24 cellular contexts compared by ENCODE assay signal in genomic region chr7:16271355-16271754, GRCh38.
DNase-seq lines count a peak whose midpoint lies in the region; ATAC-seq and TF ChIP-seq lines count a peak whose summit lies in the region.
"Had no signal": no experiment of that assay in that cellular context is flagged by ENCODE, and none has a peak within 500 bp of the region (broad histone marks: within the 10 kb centered on the region; RNA-seq: fewer than 3 reads in every experiment).

No MANE protein-coding gene starts in this region.

- H3K36me3 ChIP-seq in HUES6 (ENCODE audit: control insufficient read depth, insufficient read depth, low read length) (no peaks in the 10 kb centered on the region), mesendoderm (ENCODE audit: control insufficient read depth, insufficient read depth, low read length) (no peaks in the 10 kb centered on the region), upper lobe of right lung (no peaks in the 10 kb centered on the region)
- H3K36me3 ChIP-seq: heart left ventricle had no signal

- H3K79me1 ChIP-seq in mesendoderm (ENCODE audit: low read length) = no peaks in the 10 kb centered on the region

- peak overlapping the region; percentile 61 for H2BK120ac ChIP-seq in mesendoderm (ENCODE audit: low read depth, low read length)

- TF ChIP-seq CTCF in upper lobe of right lung (IDR thresholded peaks at IDR 0.05) = no peak

- H3K9ac ChIP-seq in HUES6 (ENCODE audit: low read length) (no peak overlapping the region), mesendoderm (ENCODE audit: low read length) (no peak overlapping the region)
- H3K9ac ChIP-seq: parathyroid adenoma had no signal

- H2BK5ac ChIP-seq in mesendoderm (ENCODE audit: low read length) = peak overlapping the region; percentile 91

- no peaks in the 10 kb centered on the region for H3K79me2 ChIP-seq in mesendoderm (ENCODE audit: control insufficient read depth, insufficient read depth, low read length)
- H3K79me2 ChIP-seq: parathyroid adenoma had no signal

- H4K8ac ChIP-seq in mesendoderm (ENCODE audit: low read depth, low read length) = no peak overlapping the region

- no peak overlapping the region for H2AK5ac ChIP-seq in mesendoderm (ENCODE audit: low read length)

- H4K5ac ChIP-seq in mesendoderm (ENCODE audit: low read length) = no peak overlapping the region

- WGBS in mesendoderm (ENCODE audit: extremely low coverage, insufficient coverage, low lambda C conversion rate) = no CpG with 5 or more reads among the region's 1 CpG

- H3K27ac ChIP-seq in HUES6 (ENCODE audit: low read depth, low read length) (peak overlapping the region; percentile 87; the same call in 1 of the 2 replicates), mesendoderm (ENCODE audit: low read depth, low read length) (peak overlapping the region; percentile 74), upper lobe of right lung (no peak overlapping the region)
- H3K27ac ChIP-seq: coronary artery, heart left ventricle, parathyroid adenoma had no signal

- DNase-seq in mesendoderm (peak; percentile 26), upper lobe of right lung (no peak), ACHN (no peak)
- DNase-seq in stimulated activated CD4-positive, alpha-beta T cell treated with anti-CD3 and anti-CD28 coated beads, Interleukin-1b, Interleukin-23, amount 100 ng/mL, for 48 hours = no peak
- DNase-seq: activated CD4-positive, alpha-beta memory T cell treated with anti-CD3 and anti-CD28 coated beads for 36 hours; activated CD8-positive, alpha-beta memory T cell treated with anti-CD3 and anti-CD28 coated beads, Interleukin-2, amount 50 U/mL, for 4 hours; effector memory CD4-positive, alpha-beta T cell; erythroblast; GOT3; heart left ventricle; NCI-H1417 treated with DMSO at 0.1 percent for 48 hours; NCI-H345; NCI-H82; RPMI8226; small intestine; stimulated activated CD8-positive, alpha-beta memory T cell treated with anti-CD3 and anti-CD28 coated beads, Interleukin-4, amount 100 ng/mL, for 48 hours; stimulated activated naive CD8-positive, alpha-beta T cell treated with anti-CD3 and anti-CD28 coated beads, Interleukin-15, amount 100 ng/mL, for 72 hours had no signal

- peak overlapping the region; percentile 80 for H3K18ac ChIP-seq in mesendoderm (ENCODE audit: low read length)

- in situ Hi-C loops in ACHN (cut with HindIII; ENCODE audit: low pct_ligation_motif_present, low pct_unique_long_range_greater_than_20kb, low sequenced_read_pairs) = no loop called here

- H3K27me3 ChIP-seq in HUES6 (ENCODE audit: control insufficient read depth, insufficient read depth, low read length) (no peaks in the 10 kb centered on the region), mesendoderm (ENCODE audit: insufficient read depth, low read length, poor library complexity) (no peaks in the 10 kb centered on the region), upper lobe of right lung (no peaks in the 10 kb centered on the region)
- H3K27me3 ChIP-seq: heart left ventricle had no signal

- no peak overlapping the region for H3K56ac ChIP-seq in mesendoderm (ENCODE audit: low read length)

- H3K4me2 ChIP-seq in mesendoderm (ENCODE audit: low read length) = no peak overlapping the region

- ATAC-seq in GM19463 (IDR thresholded peaks at IDR 0.05; ENCODE audit: unreplicated experiment) (peak; percentile 47), HG02642 (IDR thresholded peaks at IDR 0.05; ENCODE audit: poor library complexity, unreplicated experiment) (peak; percentile 53), HG02610 (IDR thresholded peaks at IDR 0.05; ENCODE audit: unreplicated experiment) (no peak), upper lobe of right lung (no peak)
- ATAC-seq: GM12878; heart left ventricle; stimulated activated naive CD8-positive, alpha-beta T cell treated with anti-CD3 and anti-CD28 coated beads, Interleukin-15, amount 100 ng/mL, for 72 hours had no signal

- no peak overlapping the region for H3K4ac ChIP-seq in mesendoderm (ENCODE audit: low read depth, low read length)

- no peak overlapping the region for H2BK15ac ChIP-seq in mesendoderm (replicated peaks; ENCODE audit: low read depth)

- H3K23ac ChIP-seq in mesendoderm (ENCODE audit: low read length) = no peak overlapping the region

- peaks cover 32% of the 10 kb centered on the region for H3K4me1 ChIP-seq in HUES6 (ENCODE audit: control insufficient read depth, insufficient read depth, low read length)
- H3K4me1 ChIP-seq in mesendoderm (ENCODE audit: control insufficient read depth, low read depth, low read length) = peaks cover 4% of the 10 kb centered on the region
- H3K4me1 ChIP-seq in upper lobe of right lung = no peaks in the 10 kb centered on the region
- H3K4me1 ChIP-seq: parathyroid adenoma had no signal

- H3K4me3 ChIP-seq in HUES6 (ENCODE audit: low read depth, low read length) = no peak overlapping the region
- H3K4me3 ChIP-seq in mesendoderm (ENCODE audit: low read length) = no peak overlapping the region
- H3K4me3 ChIP-seq in upper lobe of right lung = no peak overlapping the region
- H3K4me3 ChIP-seq: coronary artery, GM12878, heart left ventricle had no signal

- H3K9me3 ChIP-seq in HUES6 (ENCODE audit: control insufficient read depth, insufficient read depth, low read depth, low read length) (0 out of 2 replicates have a peak, but pooled peaks cover 5% of the 10 kb centered on the region), upper lobe of right lung (no peaks in the 10 kb centered on the region)
- H3K9me3 ChIP-seq: heart left ventricle had no signal

- intact Hi-C loops in upper lobe of right lung (cut with DNase I) = no loop called here

Comparison
In these comparisons a context has a peak if more than half of its experiments do, and no peak if none do; other contexts are left out.
1. ATAC-seq: peak in GM19463 (single experiment) and HG02642 (single experiment); none in HG02610 (single experiment) and upper lobe of right lung (single experiment).